Comparison of ENCODE assay signal across 1 cellular context in genomic region chr12:115088995-115089841, GRCh38.
A peak's percentile ranks its signal among the peaks of the same experiment; 100 is the strongest.
TF ChIP-seq lines count a peak whose summit lies in the region.

No MANE protein-coding gene starts in this region.

TF ChIP-seq in HepG2, 621 proteins besides CTCF, POLR2A, EP300 and RAD21 (continued from another document and continues in another):
- TF ChIP-seq HNF1B (CRISPR knock-in tag; IDR thresholded peaks at IDR 0.05) (peak; percentile 98), ZNF446 (CRISPR knock-in tag; IDR thresholded peaks at IDR 0.05) (no peak), JUNB (CRISPR knock-in tag; IDR thresholded peaks at IDR 0.05; ENCODE audit: borderline replicate concordance) (no peak), STAT5B (CRISPR knock-in tag; IDR thresholded peaks at IDR 0.05) (no peak), ZNF883 (CRISPR knock-in tag; IDR thresholded peaks at IDR 0.05; ENCODE audit: not compliant biosample characterization) (peak; percentile 28), ARNT (IDR thresholded peaks at IDR 0.05) (no peak; the same call in 1 of the 2 replicates), THAP11 (CRISPR knock-in tag; IDR thresholded peaks at IDR 0.05) (peak; percentile 71), RARG (CRISPR knock-in tag; IDR thresholded peaks at IDR 0.05; ENCODE audit: low read depth) (0 out of 2 replicates have a peak, but pooled peaks have one; percentile 38), WIZ (CRISPR knock-in tag; IDR thresholded peaks at IDR 0.05) (0 out of 2 replicates have a peak, but pooled peaks have one; percentile 49), RFX3 (CRISPR knock-in tag; IDR thresholded peaks at IDR 0.05) (no peak; the same call in 1 of the 2 replicates), ATF5 (CRISPR knock-in tag; IDR thresholded peaks at IDR 0.05; ENCODE audit: low read depth) (no peak), MBD4 (IDR thresholded peaks at IDR 0.05; ENCODE audit: borderline replicate concordance, low read length) (no peak), ZNF704 (CRISPR knock-in tag; IDR thresholded peaks at IDR 0.05; ENCODE audit: borderline replicate concordance) (no peak), PRPF4 (IDR thresholded peaks at IDR 0.05; ENCODE audit: low read depth, low read length, poor library complexity, severe bottlenecking) (no peak), MEF2D (CRISPR knock-in tag; IDR thresholded peaks at IDR 0.05) (peak; percentile 91; the same call in 1 of the 2 replicates), MNT (IDR thresholded peaks at IDR 0.05) (0 out of 2 replicates have a peak, but pooled peaks have one; percentile 20), HOXD1 (CRISPR knock-in tag; IDR thresholded peaks at IDR 0.05) (peak; percentile 88; the same call in 1 of the 2 replicates), NRL (CRISPR knock-in tag; IDR thresholded peaks at IDR 0.05; ENCODE audit: borderline replicate concordance) (peak; percentile 76; the same call in 1 of the 2 replicates), AGO1 (IDR thresholded peaks at IDR 0.05; ENCODE audit: low read depth, low read length, poor library complexity, severe bottlenecking) (no peak), ZNF451 (CRISPR knock-in tag; IDR thresholded peaks at IDR 0.05) (peak; percentile 94; the same call in 1 of the 2 replicates), MIER2 (CRISPR knock-in tag; IDR thresholded peaks at IDR 0.05) (peak; percentile 54; the same call in 1 of the 2 replicates), ZKSCAN5 (CRISPR knock-in tag; IDR thresholded peaks at IDR 0.05) (peak; percentile 90), TP53 (CRISPR knock-in tag; conservative IDR thresholded peaks at IDR 0.05) (no peak), ZNF234 (CRISPR knock-in tag; conservative IDR thresholded peaks at IDR 0.05) (0 out of 2 replicates have a peak, but pooled peaks have one; percentile 33), GPN1 (CRISPR knock-in tag; IDR thresholded peaks at IDR 0.05; ENCODE audit: borderline replicate concordance) (no peak), AKNA (CRISPR knock-in tag; IDR thresholded peaks at IDR 0.05; ENCODE audit: borderline replicate concordance) (no peak), TBP (CRISPR knock-in tag; IDR thresholded peaks at IDR 0.05) (no peak), ARHGAP35 (CRISPR knock-in tag; IDR thresholded peaks at IDR 0.05; ENCODE audit: borderline replicate concordance) (peak; percentile 78), MXI1 (IDR thresholded peaks at IDR 0.05; ENCODE audit: borderline replicate concordance, low read depth, low read length) (peak; percentile 41; the same call in 1 of the 3 replicates), PATZ1 (CRISPR knock-in tag; IDR thresholded peaks at IDR 0.05) (peak; percentile 68; the same call in 1 of the 2 replicates), PHF20 (CRISPR knock-in tag; IDR thresholded peaks at IDR 0.05) (no peak), RXRB (CRISPR knock-in tag; IDR thresholded peaks at IDR 0.05; ENCODE audit: borderline replicate concordance) (peak; percentile 96), ZXDC (CRISPR knock-in tag; IDR thresholded peaks at IDR 0.05) (no peak), MED1 (CRISPR knock-in tag; IDR thresholded peaks at IDR 0.05) (peak; percentile 97)
- TF ChIP-seq, protein P1, sequence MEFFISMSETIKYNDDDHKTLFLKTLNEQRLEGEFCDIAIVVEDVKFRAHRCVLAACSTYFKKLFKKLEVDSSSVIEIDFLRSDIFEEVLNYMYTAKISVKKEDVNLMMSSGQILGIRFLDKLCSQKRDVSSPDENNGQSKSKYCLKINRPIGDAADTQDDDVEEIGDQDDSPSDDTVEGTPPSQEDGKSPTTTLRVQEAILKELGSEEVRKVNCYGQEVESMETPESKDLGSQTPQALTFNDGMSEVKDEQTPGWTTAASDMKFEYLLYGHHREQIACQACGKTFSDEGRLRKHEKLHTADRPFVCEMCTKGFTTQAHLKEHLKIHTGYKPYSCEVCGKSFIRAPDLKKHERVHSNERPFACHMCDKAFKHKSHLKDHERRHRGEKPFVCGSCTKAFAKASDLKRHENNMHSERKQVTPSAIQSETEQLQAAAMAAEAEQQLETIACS (CRISPR knock-in tag; IDR thresholded peaks at IDR 0.05): no peak
- TF ChIP-seq, protein P2, sequence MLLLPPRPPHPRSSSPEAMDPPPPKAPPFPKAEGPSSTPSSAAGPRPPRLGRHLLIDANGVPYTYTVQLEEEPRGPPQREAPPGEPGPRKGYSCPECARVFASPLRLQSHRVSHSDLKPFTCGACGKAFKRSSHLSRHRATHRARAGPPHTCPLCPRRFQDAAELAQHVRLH (CRISPR knock-in tag; IDR thresholded peaks at IDR 0.05; ENCODE audit: borderline replicate concordance, low read depth): peak; percentile 91; the same call in 1 of the 2 replicates
- TF ChIP-seq, protein P3, sequence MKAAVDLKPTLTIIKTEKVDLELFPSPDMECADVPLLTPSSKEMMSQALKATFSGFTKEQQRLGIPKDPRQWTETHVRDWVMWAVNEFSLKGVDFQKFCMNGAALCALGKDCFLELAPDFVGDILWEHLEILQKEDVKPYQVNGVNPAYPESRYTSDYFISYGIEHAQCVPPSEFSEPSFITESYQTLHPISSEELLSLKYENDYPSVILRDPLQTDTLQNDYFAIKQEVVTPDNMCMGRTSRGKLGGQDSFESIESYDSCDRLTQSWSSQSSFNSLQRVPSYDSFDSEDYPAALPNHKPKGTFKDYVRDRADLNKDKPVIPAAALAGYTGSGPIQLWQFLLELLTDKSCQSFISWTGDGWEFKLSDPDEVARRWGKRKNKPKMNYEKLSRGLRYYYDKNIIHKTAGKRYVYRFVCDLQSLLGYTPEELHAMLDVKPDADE (CRISPR knock-in tag; IDR thresholded peaks at IDR 0.05): no peak
- TF ChIP-seq, protein P4, sequence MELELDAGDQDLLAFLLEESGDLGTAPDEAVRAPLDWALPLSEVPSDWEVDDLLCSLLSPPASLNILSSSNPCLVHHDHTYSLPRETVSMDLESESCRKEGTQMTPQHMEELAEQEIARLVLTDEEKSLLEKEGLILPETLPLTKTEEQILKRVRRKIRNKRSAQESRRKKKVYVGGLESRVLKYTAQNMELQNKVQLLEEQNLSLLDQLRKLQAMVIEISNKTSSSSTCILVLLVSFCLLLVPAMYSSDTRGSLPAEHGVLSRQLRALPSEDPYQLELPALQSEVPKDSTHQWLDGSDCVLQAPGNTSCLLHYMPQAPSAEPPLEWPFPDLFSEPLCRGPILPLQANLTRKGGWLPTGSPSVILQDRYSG (CRISPR knock-in tag; IDR thresholded peaks at IDR 0.05): no peak
- TF ChIP-seq, protein P5, sequence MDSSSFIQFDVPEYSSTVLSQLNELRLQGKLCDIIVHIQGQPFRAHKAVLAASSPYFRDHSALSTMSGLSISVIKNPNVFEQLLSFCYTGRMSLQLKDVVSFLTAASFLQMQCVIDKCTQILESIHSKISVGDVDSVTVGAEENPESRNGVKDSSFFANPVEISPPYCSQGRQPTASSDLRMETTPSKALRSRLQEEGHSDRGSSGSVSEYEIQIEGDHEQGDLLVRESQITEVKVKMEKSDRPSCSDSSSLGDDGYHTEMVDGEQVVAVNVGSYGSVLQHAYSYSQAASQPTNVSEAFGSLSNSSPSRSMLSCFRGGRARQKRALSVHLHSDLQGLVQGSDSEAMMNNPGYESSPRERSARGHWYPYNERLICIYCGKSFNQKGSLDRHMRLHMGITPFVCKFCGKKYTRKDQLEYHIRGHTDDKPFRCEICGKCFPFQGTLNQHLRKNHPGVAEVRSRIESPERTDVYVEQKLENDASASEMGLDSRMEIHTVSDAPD (CRISPR knock-in tag; IDR thresholded peaks at IDR 0.05): no peak
